8 cellular contexts compared by ENCODE assay signal in genomic region chr7:36670585-36671431, GRCh38. TPM values are rescaled to one million over a fixed set of nuclear protein-coding genes. Genes with fewer than 3 reads are reported as not detected.
A peak's percentile ranks its signal among the peaks of the same experiment; 100 is the strongest.
DNase-seq lines count a peak whose midpoint lies in the region; ATAC-seq and TF ChIP-seq lines count a peak whose summit lies in the region.
"Had no signal": no experiment of that assay in that cellular context is flagged by ENCODE, and none has a peak within 500 bp of the region (broad histone marks: within the 10 kb centered on the region; RNA-seq: fewer than 3 reads in every experiment).

No MANE protein-coding gene starts in this region.

- TF ChIP-seq CTCF in GM13976 (IDR thresholded peaks at IDR 0.05; ENCODE audit: borderline replicate concordance, control extremely low read depth, extremely low read depth, insufficient read depth, missing control alignments) (peak; percentile 81), lung (IDR thresholded peaks at IDR 0.05; ENCODE audit: control extremely low read depth, extremely low read depth) (peak; percentile 84)

- H3K36me3 Mint-ChIP-seq in activated CD4-positive, alpha-beta T cell treated with anti-CD3 and anti-CD28 coated beads, Interleukin-2, amount 10 ng/mL, durations not matched to agents 7 days and 5 days (ENCODE audit: low read depth) = peaks cover 20% of the 10 kb centered on the region

- POLR2A ChIA-PET in activated CD4-positive, alpha-beta T cell treated with anti-CD3 and anti-CD28 coated beads, Interleukin-2, amount 10 ng/mL, durations not matched to agents 7 days and 5 days (lab: Charles Lee) = no interaction called here

- H3K4me3 ChIP-seq in lung = no peak overlapping the region
- H3K4me3 ChIP-seq: skin epidermis had no signal

- no peaks in the 10 kb centered on the region for H3K9me3 ChIP-seq in lung (ENCODE audit: control insufficient read depth in 2 of 2, insufficient read depth in 1 of 2, low read length in 1 of 2)

- H3K4me1 ChIP-seq in lung (ENCODE audit: control insufficient read depth in 2 of 2, insufficient read depth in 2 of 2, low read length in 2 of 2) = no peaks in the 10 kb centered on the region

- no peaks in the 10 kb centered on the region for H3K27me3 Mint-ChIP-seq in activated CD4-positive, alpha-beta T cell treated with anti-CD3 and anti-CD28 coated beads, Interleukin-2, amount 10 ng/mL, durations not matched to agents 7 days and 5 days

- H3K4me3 Mint-ChIP-seq in activated CD4-positive, alpha-beta T cell treated with anti-CD3 and anti-CD28 coated beads, Interleukin-2, amount 10 ng/mL, durations not matched to agents 7 days and 5 days = no peak overlapping the region

- ATAC-seq in HG03060 (IDR thresholded peaks at IDR 0.05; ENCODE audit: low read depth, unreplicated experiment) (peak; percentile 57), lung (ENCODE audit: insufficient read depth, low FRiP score) (no peak)

- in situ Hi-C loops in GM13976 (cut with MboI; ENCODE audit: low sequenced_read_pairs, unreplicated experiment) = loop anchor here (10.0 to 25.0 kb wide), 2 partner anchors 186 to 516 kb away; no protein-coding TSS in a partner anchor

- peaks cover 34% of the 10 kb centered on the region for H3K4me1 Mint-ChIP-seq in activated CD4-positive, alpha-beta T cell treated with anti-CD3 and anti-CD28 coated beads, Interleukin-2, amount 10 ng/mL, durations not matched to agents 7 days and 5 days

- H3K9me3 Mint-ChIP-seq in activated CD4-positive, alpha-beta T cell treated with anti-CD3 and anti-CD28 coated beads, Interleukin-2, amount 10 ng/mL, durations not matched to agents 7 days and 5 days = peaks cover 6% of the 10 kb centered on the region

- H3K27me3 ChIP-seq in lung (ENCODE audit: control insufficient read depth, insufficient read depth) = no peaks in the 10 kb centered on the region

- CTCF ChIA-PET in activated CD4-positive, alpha-beta T cell treated with anti-CD3 and anti-CD28 coated beads, Interleukin-2, amount 10 ng/mL, durations not matched to agents 7 days and 5 days (lab: Charles Lee) = interaction anchor here (0.5 to 3.3 kb wide), 28 partner anchors 7 to 861 kb away, joined by 3 to 17 read pairs (median 3); no protein-coding TSS in a partner anchor

- 84 to 86% methylated on average over 17 of the region's 17 CpGs for WGBS in lung, 2 donors

- no peaks in the 10 kb centered on the region for H3K36me3 ChIP-seq in lung (ENCODE audit: control insufficient read depth in 2 of 2, insufficient read depth in 2 of 2, low read length in 2 of 2)

- H3K27ac Mint-ChIP-seq in activated CD4-positive, alpha-beta T cell treated with anti-CD3 and anti-CD28 coated beads, Interleukin-2, amount 10 ng/mL, durations not matched to agents 7 days and 5 days = peak overlapping the region; percentile 4

- DNase-seq in GM13976 (ENCODE audit: low spot score) = peak; percentile 72
- DNase-seq in NCI-H460 (ENCODE audit: extremely low read depth, low read depth) = peak; percentile 68
- DNase-seq in activated CD4-positive, alpha-beta T cell treated with anti-CD3 and anti-CD28 coated beads, Interleukin-2, amount 10 ng/mL, durations not matched to agents 7 days and 5 days = peak; percentile 77
- peak; percentile 49 for DNase-seq in dedifferentiated amniotic fluid mesenchymal stem cell (ENCODE audit: extremely low spot score)
- peak; percentile 73 for DNase-seq in lung (ENCODE audit: low spot score)
- DNase-seq in stimulated activated CD8-positive, alpha-beta memory T cell treated with anti-CD3 and anti-CD28 coated beads, Interleukin-2, amount 100 ng/mL, for 1 hour (ENCODE audit: low read depth in 2 of 2) = peak; percentile 39

- H3K27ac ChIP-seq in lung (ENCODE audit: low read depth in 1 of 2, low read length in 1 of 2) = no peak overlapping the region
- H3K27ac ChIP-seq: skin epidermis had no signal

RNA-seq across cellular contexts. Expression of gene AOAH, which starts 53.5 kb away (rescaled TPM):
- 0.10 TPM in 1 of 2 replicates, not detected in the other for total RNA-seq in NCI-H460 (2014; rRNA removed; shearing (Covaris generic))
- polyA plus RNA-seq in NCI-H460 (2014; cell fraction: nucleus; rRNA removed) = not detected in 2 replicates
- 10 to 100 TPM; 13.3 to 14.4 TPM for total RNA-seq in activated CD4-positive, alpha-beta T cell treated with anti-CD3 and anti-CD28 coated beads, Interleukin-2, amount 10 ng/mL, durations not matched to agents 7 days and 5 days
- 10 to 100 TPM; 28.1 to 29.9 TPM for total RNA-seq in lung
- polyA plus RNA-seq in lung = 10 to 100 TPM in 1 of 2 donors, 1 to 10 TPM in 1; 4.7 to 36.4 TPM

Comparison
In these comparisons a context has a peak if more than half of its experiments do, and no peak if none do; other contexts are left out.
1. RNA of gene AOAH, which starts 53.5 kb away (total RNA-seq): 28.1 to 29.9 TPM in lung and 13.3 to 14.4 TPM in activated CD4-positive, alpha-beta T cell treated with anti-CD3 and anti-CD28 coated beads, Interleukin-2, amount 10 ng/mL, durations not matched to agents 7 days and 5 days; 0.10 TPM in NCI-H460; every median in the first group is over 10 times any median in the second.
2. Peak in every context shown above with its lines, with median percentiles within 50 percentile points of each other: DNase-seq.